10 cellular contexts compared by ENCODE assay signal in genomic region chr7:6250364-6250833, GRCh38. TPM values are rescaled to one million over a fixed set of nuclear protein-coding genes. Genes with fewer than 3 reads are reported as not detected.
A peak's percentile ranks its signal among the peaks of the same experiment; 100 is the strongest.
DNase-seq lines count a peak whose midpoint lies in the region; ATAC-seq and TF ChIP-seq lines count a peak whose summit lies in the region.
"Had no signal": no experiment of that assay in that cellular context is flagged by ENCODE, and none has a peak within 500 bp of the region (broad histone marks: within the 10 kb centered on the region; RNA-seq: fewer than 3 reads in every experiment).

No MANE protein-coding gene starts in this region.

- no peaks in the 10 kb centered on the region for H3K27me3 ChIP-seq in HAP-1 (ENCODE audit: low read depth)
- H3K27me3 ChIP-seq: uterus had no signal

- no peaks in the 10 kb centered on the region for H3K36me3 Mint-ChIP-seq in activated CD4-positive, alpha-beta T cell treated with anti-CD3 and anti-CD28 coated beads, Interleukin-2, amount 10 ng/mL, durations not matched to agents 24 days and 14 days (ENCODE audit: low read depth)
- peaks cover 2% of the 10 kb centered on the region for H3K36me3 Mint-ChIP-seq in neural crest cell (ENCODE audit: low read depth)
- no peaks in the 10 kb centered on the region for H3K36me3 Mint-ChIP-seq in activated T-helper 2 cell treated with anti-CD3 and anti-CD28 coated beads, Interferon-gamma antibody, Interleukin-2, Interleukin-4, amounts not matched to agents 10 μg/mL and 5 μg/mL and 100 μg/mL, durations not matched to agents 14 hours and 24 hours and 36 hours (ENCODE audit: low read depth)

- no peaks in the 10 kb centered on the region for H3K9me3 Mint-ChIP-seq in activated CD4-positive, alpha-beta T cell treated with anti-CD3 and anti-CD28 coated beads, Interleukin-2, amount 10 ng/mL, durations not matched to agents 24 days and 14 days
- no peaks in the 10 kb centered on the region for H3K9me3 Mint-ChIP-seq in neural crest cell
- no peaks in the 10 kb centered on the region for H3K9me3 Mint-ChIP-seq in activated T-helper 2 cell treated with anti-CD3 and anti-CD28 coated beads, Interferon-gamma antibody, Interleukin-2, Interleukin-4, amounts not matched to agents 10 μg/mL and 5 μg/mL and 100 μg/mL, durations not matched to agents 14 hours and 24 hours and 36 hours
- H3K9me3 Mint-ChIP-seq: IgD-negative memory B cell had no signal

- no peak overlapping the region for H3K27ac Mint-ChIP-seq in activated CD4-positive, alpha-beta T cell treated with anti-CD3 and anti-CD28 coated beads, Interleukin-2, amount 10 ng/mL, durations not matched to agents 24 days and 14 days
- H3K27ac Mint-ChIP-seq in neural crest cell (ENCODE audit: unreplicated experiment): peak overlapping the region; percentile 53
- H3K27ac Mint-ChIP-seq in activated T-helper 2 cell treated with anti-CD3 and anti-CD28 coated beads, Interferon-gamma antibody, Interleukin-2, Interleukin-4, amounts not matched to agents 10 μg/mL and 5 μg/mL and 100 μg/mL, durations not matched to agents 14 hours and 24 hours and 36 hours: no peak overlapping the region

- peak; percentile 58 for DNase-seq in activated CD4-positive, alpha-beta T cell treated with anti-CD3 and anti-CD28 coated beads for 48 hours
- DNase-seq in activated CD4-positive, alpha-beta T cell treated with anti-CD3 and anti-CD28 coated beads, Interleukin-2, amount 10 ng/mL, durations not matched to agents 24 days and 14 days: no peak
- DNase-seq in HPDE6-E6E7 (ENCODE audit: extremely low spot score) (peak; percentile 49), neural crest cell (ENCODE audit: low read depth, low spot score) (no peak), HAP-1 (ENCODE audit: low spot score in 2 of 2) (no peak), islet precursor cell (no peak)
- DNase-seq in activated T-helper 2 cell treated with anti-CD3 and anti-CD28 coated beads, Interferon-gamma antibody, Interleukin-2, Interleukin-4, amounts not matched to agents 10 μg/mL and 5 μg/mL and 100 μg/mL, durations not matched to agents 14 hours and 24 hours and 36 hours (ENCODE audit: low spot score): no peak
- DNase-seq: uterus had no signal

- H3K27me3 Mint-ChIP-seq in activated CD4-positive, alpha-beta T cell treated with anti-CD3 and anti-CD28 coated beads, Interleukin-2, amount 10 ng/mL, durations not matched to agents 24 days and 14 days: peaks cover 68% of the 10 kb centered on the region
- H3K27me3 Mint-ChIP-seq in neural crest cell (ENCODE audit: low read depth): no peaks in the 10 kb centered on the region
- H3K27me3 Mint-ChIP-seq in activated T-helper 2 cell treated with anti-CD3 and anti-CD28 coated beads, Interferon-gamma antibody, Interleukin-2, Interleukin-4, amounts not matched to agents 10 μg/mL and 5 μg/mL and 100 μg/mL, durations not matched to agents 14 hours and 24 hours and 36 hours (ENCODE audit: low read depth): peaks cover 73% of the 10 kb centered on the region

- TF ChIP-seq CTCF in neural crest cell (conservative IDR thresholded peaks at IDR 0.05): no peak

- H3K4me3 ChIP-seq in HAP-1: no peak overlapping the region
- H3K4me3 ChIP-seq: uterus had no signal

- no peak overlapping the region for H3K4me3 Mint-ChIP-seq in activated CD4-positive, alpha-beta T cell treated with anti-CD3 and anti-CD28 coated beads, Interleukin-2, amount 10 ng/mL, durations not matched to agents 24 days and 14 days
- H3K4me3 Mint-ChIP-seq in neural crest cell: no peak overlapping the region
- H3K4me3 Mint-ChIP-seq in activated T-helper 2 cell treated with anti-CD3 and anti-CD28 coated beads, Interferon-gamma antibody, Interleukin-2, Interleukin-4, amounts not matched to agents 10 μg/mL and 5 μg/mL and 100 μg/mL, durations not matched to agents 14 hours and 24 hours and 36 hours (ENCODE audit: low read depth): no peak overlapping the region
- H3K4me3 Mint-ChIP-seq: IgD-negative memory B cell had no signal

- in situ Hi-C loops in HAP-1 (cut with MboI; ENCODE audit: low sequenced_read_pairs): no loop called here

- peak; percentile 73 for ATAC-seq in GM21526 (IDR thresholded peaks at IDR 0.05; ENCODE audit: low FRiP score, unreplicated experiment)

- H3K9me3 ChIP-seq in HAP-1: no peaks in the 10 kb centered on the region
- H3K9me3 ChIP-seq: uterus had no signal

- no peaks in the 10 kb centered on the region for H3K36me3 ChIP-seq in HAP-1 (replicated peaks)
- H3K36me3 ChIP-seq: uterus had no signal

- H3K4me1 ChIP-seq in HAP-1: peaks cover 9% of the 10 kb centered on the region

- peaks cover 4% of the 10 kb centered on the region for H3K4me1 Mint-ChIP-seq in activated CD4-positive, alpha-beta T cell treated with anti-CD3 and anti-CD28 coated beads, Interleukin-2, amount 10 ng/mL, durations not matched to agents 24 days and 14 days
- peaks cover 63% of the 10 kb centered on the region for H3K4me1 Mint-ChIP-seq in neural crest cell
- H3K4me1 Mint-ChIP-seq in activated T-helper 2 cell treated with anti-CD3 and anti-CD28 coated beads, Interferon-gamma antibody, Interleukin-2, Interleukin-4, amounts not matched to agents 10 μg/mL and 5 μg/mL and 100 μg/mL, durations not matched to agents 14 hours and 24 hours and 36 hours (ENCODE audit: low read depth): peaks cover 6% of the 10 kb centered on the region

- intact Hi-C loops in activated CD4-positive, alpha-beta T cell treated with anti-CD3 and anti-CD28 coated beads, Interleukin-2, amount 10 ng/mL, durations not matched to agents 24 days and 14 days (cut with micrococcal nuclease): loop anchor here (1.0 kb wide), 1 partner anchor 29 kb away; no protein-coding TSS in a partner anchor
- intact Hi-C loops in activated T-helper 2 cell treated with anti-CD3 and anti-CD28 coated beads, Interferon-gamma antibody, Interleukin-2, Interleukin-4, amounts not matched to agents 10 μg/mL and 5 μg/mL and 100 μg/mL, durations not matched to agents 14 hours and 24 hours and 36 hours (cut with micrococcal nuclease): no loop called here

RNA-seq across cellular contexts. Expression of gene CYTH3, which starts 22.0 kb away (rescaled TPM):
- 0.65 and 1.3 TPM in 2 replicates for total RNA-seq in activated CD4-positive, alpha-beta T cell treated with anti-CD3 and anti-CD28 coated beads, Interleukin-2, amount 10 ng/mL, durations not matched to agents 24 days and 14 days
- 24.1 and 28.7 TPM in 2 replicates for total RNA-seq in neural crest cell
- 0.85 and 1.2 TPM in 2 replicates for total RNA-seq in activated T-helper 2 cell treated with anti-CD3 and anti-CD28 coated beads, Interferon-gamma antibody, Interleukin-2, Interleukin-4, amounts not matched to agents 10 μg/mL and 5 μg/mL and 100 μg/mL, durations not matched to agents 14 hours and 24 hours and 36 hours

Comparison
In these comparisons a context has a peak if more than half of its experiments do, and no peak if none do; other contexts are left out.
1. DNase-seq: peak in activated CD4-positive, alpha-beta T cell treated with anti-CD3 and anti-CD28 coated beads for 48 hours (single experiment) and HPDE6-E6E7 (single experiment); none in activated CD4-positive, alpha-beta T cell treated with anti-CD3 and anti-CD28 coated beads, Interleukin-2, amount 10 ng/mL, durations not matched to agents 24 days and 14 days (single experiment), neural crest cell (single experiment), activated T-helper 2 cell treated with anti-CD3 and anti-CD28 coated beads, Interferon-gamma antibody, Interleukin-2, Interleukin-4, amounts not matched to agents 10 μg/mL and 5 μg/mL and 100 μg/mL, durations not matched to agents 14 hours and 24 hours and 36 hours (single experiment), HAP-1 (0 of 2) and islet precursor cell (single experiment).
2. RNA of gene CYTH3, which starts 22.0 kb away (total RNA-seq): 24.1 to 28.7 TPM in neural crest cell; 0.85 to 1.2 TPM in activated T-helper 2 cell treated with anti-CD3 and anti-CD28 coated beads, Interferon-gamma antibody, Interleukin-2, Interleukin-4, amounts not matched to agents 10 μg/mL and 5 μg/mL and 100 μg/mL, durations not matched to agents 14 hours and 24 hours and 36 hours and 0.65 to 1.3 TPM in activated CD4-positive, alpha-beta T cell treated with anti-CD3 and anti-CD28 coated beads, Interleukin-2, amount 10 ng/mL, durations not matched to agents 24 days and 14 days; every median in the first group is over 10 times any median in the second.